In the genomic region with DNA sequence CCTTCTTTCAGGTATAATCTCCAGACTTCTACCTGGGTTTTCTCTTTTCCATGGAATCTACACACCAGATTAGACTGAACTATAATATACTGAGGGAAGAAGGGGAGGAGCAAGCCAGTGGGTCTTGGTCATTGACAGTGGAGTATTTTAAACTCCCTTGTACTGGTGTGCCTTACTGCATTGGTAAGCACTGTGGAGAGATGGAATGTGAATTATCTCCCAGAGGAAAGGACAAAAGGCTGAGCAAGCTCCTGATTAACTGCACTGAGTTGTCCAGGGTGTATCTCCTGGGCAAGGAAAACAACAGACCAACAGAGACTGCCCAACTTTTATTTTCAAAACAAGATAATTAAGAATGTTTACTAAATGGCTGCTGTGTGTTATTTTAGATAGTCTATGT, we compare ENCODE assay signal across 1 cellular context.
TF ChIP-seq lines count a peak whose summit lies in the region.

No MANE protein-coding gene starts in this region.

TF ChIP-seq in HepG2, 621 proteins besides CTCF, POLR2A, EP300 and RAD21:
- TF ChIP-seq, protein P1, sequence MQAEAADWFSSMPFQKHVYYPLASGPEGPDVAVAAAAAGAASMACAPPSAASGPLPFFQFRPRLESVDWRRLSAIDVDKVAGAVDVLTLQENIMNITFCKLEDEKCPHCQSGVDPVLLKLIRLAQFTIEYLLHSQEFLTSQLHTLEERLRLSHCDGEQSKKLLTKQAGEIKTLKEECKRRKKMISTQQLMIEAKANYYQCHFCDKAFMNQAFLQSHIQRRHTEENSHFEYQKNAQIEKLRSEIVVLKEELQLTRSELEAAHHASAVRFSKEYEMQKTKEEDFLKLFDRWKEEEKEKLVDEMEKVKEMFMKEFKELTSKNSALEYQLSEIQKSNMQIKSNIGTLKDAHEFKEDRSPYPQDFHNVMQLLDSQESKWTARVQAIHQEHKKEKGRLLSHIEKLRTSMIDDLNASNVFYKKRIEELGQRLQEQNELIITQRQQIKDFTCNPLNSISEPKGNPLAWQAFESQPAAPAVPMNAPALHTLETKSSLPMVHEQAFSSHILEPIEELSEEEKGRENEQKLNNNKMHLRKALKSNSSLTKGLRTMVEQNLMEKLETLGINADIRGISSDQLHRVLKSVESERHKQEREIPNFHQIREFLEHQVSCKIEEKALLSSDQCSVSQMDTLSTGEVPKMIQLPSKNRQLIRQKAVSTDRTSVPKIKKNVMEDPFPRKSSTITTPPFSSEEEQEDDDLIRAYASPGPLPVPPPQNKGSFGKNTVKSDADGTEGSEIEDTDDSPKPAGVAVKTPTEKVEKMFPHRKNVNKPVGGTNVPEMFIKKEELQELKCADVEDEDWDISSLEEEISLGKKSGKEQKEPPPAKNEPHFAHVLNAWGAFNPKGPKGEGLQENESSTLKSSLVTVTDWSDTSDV (CRISPR knock-in tag; IDR thresholded peaks at IDR 0.05) = no peak
